In the genomic region with DNA sequence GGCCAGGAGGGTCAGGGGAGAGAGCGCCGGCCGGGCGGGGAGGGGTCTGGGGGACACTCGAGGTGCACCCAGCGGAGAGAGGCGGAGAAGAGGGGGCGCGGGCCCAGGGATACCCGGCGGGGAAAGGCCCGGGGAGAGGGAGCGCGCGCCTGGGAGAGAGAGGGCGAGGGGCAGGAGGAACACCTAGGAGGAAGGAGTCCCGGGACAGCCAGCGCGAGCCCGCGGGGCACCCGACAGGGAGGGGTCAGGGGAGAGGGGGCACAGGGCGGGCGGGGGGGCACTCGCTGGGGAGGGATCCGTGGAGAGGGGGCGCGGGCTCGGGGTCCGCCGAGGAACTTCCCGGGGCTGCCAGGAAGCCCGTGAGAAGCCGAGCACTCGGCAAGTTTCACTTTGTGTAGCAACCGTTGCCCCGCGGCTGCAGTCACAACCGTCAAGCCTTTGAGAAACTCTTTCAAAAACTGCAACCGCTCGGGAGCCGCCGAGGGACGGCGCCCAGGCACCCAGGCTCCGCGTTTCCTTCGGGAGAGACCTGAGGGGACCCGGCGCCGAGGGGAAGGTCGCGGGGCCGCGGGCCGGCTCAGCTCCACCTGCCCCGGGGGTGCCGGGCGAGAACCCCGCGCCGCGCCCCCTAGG, we compare ENCODE assay signal across 8 cellular contexts. TPM values are rescaled to one million over a fixed set of nuclear protein-coding genes. Genes with fewer than 3 reads are reported as not detected.
DNase-seq lines count a peak whose midpoint lies in the region; ATAC-seq, FAIRE-seq and TF ChIP-seq lines count a peak whose summit lies in the region.

No MANE protein-coding gene starts in this region.

- peaks cover 3% of the 10 kb centered on the region for H3K36me3 Mint-ChIP-seq in astrocyte (ENCODE audit: low read depth, unreplicated experiment)

- H3K79me2 ChIP-seq in astrocyte (ENCODE audit: insufficient read depth, low read length): peaks cover 43% of the 10 kb centered on the region

- H3K9me3 ChIP-seq in astrocyte (ENCODE audit: insufficient read depth, low read depth, low read length) (no peaks in the 10 kb centered on the region), skeletal muscle satellite cell (replicated peaks; ENCODE audit: low read length) (no peaks in the 10 kb centered on the region)

- H3K9ac ChIP-seq in astrocyte (ENCODE audit: low read length) (peak overlapping the region; percentile 94), skeletal muscle satellite cell (ENCODE audit: low read depth, low read length) (peak overlapping the region; percentile 83)

- peaks cover 42% of the 10 kb centered on the region for H4K20me1 ChIP-seq in astrocyte (ENCODE audit: insufficient read depth, low read length)

- H2AFZ ChIP-seq in astrocyte (ENCODE audit: low read depth, low read length): peak overlapping the region; percentile 57

- peak; percentile 33 for DNase-seq in DMS79 (lab: John Stamatoyannopoulos, UW)
- DNase-seq in T-helper 22 cell (ENCODE audit: low read depth): peak; percentile 56
- peak; percentile 52 for DNase-seq in astrocyte (ENCODE audit: low read depth)
- peak in 27 of 51 donors; percentile 13 to 61 (median 44) for DNase-seq in hypothalamus (lab: John Stamatoyannopoulos, UW)

- H3K4me1 ChIP-seq in astrocyte (ENCODE audit: insufficient read depth, low read length): peaks cover 27% of the 10 kb centered on the region
- peaks cover 32% of the 10 kb centered on the region for H3K4me1 ChIP-seq in skeletal muscle satellite cell (ENCODE audit: control insufficient read depth, insufficient read depth, low read length)

- H3K27ac ChIP-seq in astrocyte (ENCODE audit: low read depth, low read length): peak overlapping the region; percentile 79

- H3K4me3 Mint-ChIP-seq in astrocyte (ENCODE audit: unreplicated experiment): peak overlapping the region; percentile 79

- H3K27me3 ChIP-seq in astrocyte (ENCODE audit: insufficient read depth, low read length) (no peaks in the 10 kb centered on the region), skeletal muscle satellite cell (ENCODE audit: control insufficient read depth, insufficient read depth, low read length) (no peaks in the 10 kb centered on the region)

- H3K4me3 ChIP-seq in astrocyte (ENCODE audit: insufficient read depth, low read depth, low read length) (peak overlapping the region; percentile 79), skeletal muscle satellite cell (ENCODE audit: low read length) (peak overlapping the region; percentile 82)

- no peak for TF ChIP-seq RAD21 in Ishikawa (IDR thresholded peaks at IDR 0.05; ENCODE audit: low read depth)

- no peak overlapping the region for H3K27ac Mint-ChIP-seq in astrocyte (ENCODE audit: unreplicated experiment)

- no peaks in the 10 kb centered on the region for H3K36me3 ChIP-seq in astrocyte (ENCODE audit: insufficient read depth, low read length)
- H3K36me3 ChIP-seq in skeletal muscle satellite cell (ENCODE audit: insufficient read depth, low read length): peaks cover 6% of the 10 kb centered on the region

- H3K4me2 ChIP-seq in astrocyte (ENCODE audit: low read length) (peak overlapping the region; percentile 90), skeletal muscle satellite cell (ENCODE audit: low read length) (peak overlapping the region; percentile 85)

- FAIRE-seq in astrocyte (lab: Jason Lieb, UNC): no peak

- no peaks in the 10 kb centered on the region for H3K27me3 Mint-ChIP-seq in astrocyte (ENCODE audit: low read depth, unreplicated experiment)

- peak; percentile 24 for ATAC-seq in GM21576 (IDR thresholded peaks at IDR 0.05; ENCODE audit: unreplicated experiment)
- no peak for ATAC-seq in HG03469 (IDR thresholded peaks at IDR 0.05; ENCODE audit: unreplicated experiment)

- H3K4me1 Mint-ChIP-seq in astrocyte (ENCODE audit: low read depth, unreplicated experiment): peaks cover 33% of the 10 kb centered on the region

- H3K9me3 Mint-ChIP-seq in astrocyte (ENCODE audit: unreplicated experiment): no peaks in the 10 kb centered on the region

- TF ChIP-seq CTCF in astrocyte (IDR thresholded peaks at IDR 0.05; ENCODE audit: insufficient read depth, low read depth, low read length): no peak

- no peak for TF ChIP-seq EP300 in Ishikawa (IDR thresholded peaks at IDR 0.05; ENCODE audit: borderline replicate concordance)

TF ChIP-seq in Ishikawa, 13 proteins besides CTCF, POLR2A, EP300 and RAD21:
- peak; percentile 96; the same call in 1 of the 2 replicates for TF ChIP-seq ZBTB7A (IDR thresholded peaks at IDR 0.05; ENCODE audit: low read depth)
- TF ChIP-seq, protein P1, sequence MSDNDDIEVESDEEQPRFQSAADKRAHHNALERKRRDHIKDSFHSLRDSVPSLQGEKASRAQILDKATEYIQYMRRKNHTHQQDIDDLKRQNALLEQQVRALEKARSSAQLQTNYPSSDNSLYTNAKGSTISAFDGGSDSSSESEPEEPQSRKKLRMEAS (IDR thresholded peaks at IDR 0.05): no peak
- no peak for TF ChIP-seq YY1 (IDR thresholded peaks at IDR 0.05; ENCODE audit: low read depth)
- TF ChIP-seq, protein P2, sequence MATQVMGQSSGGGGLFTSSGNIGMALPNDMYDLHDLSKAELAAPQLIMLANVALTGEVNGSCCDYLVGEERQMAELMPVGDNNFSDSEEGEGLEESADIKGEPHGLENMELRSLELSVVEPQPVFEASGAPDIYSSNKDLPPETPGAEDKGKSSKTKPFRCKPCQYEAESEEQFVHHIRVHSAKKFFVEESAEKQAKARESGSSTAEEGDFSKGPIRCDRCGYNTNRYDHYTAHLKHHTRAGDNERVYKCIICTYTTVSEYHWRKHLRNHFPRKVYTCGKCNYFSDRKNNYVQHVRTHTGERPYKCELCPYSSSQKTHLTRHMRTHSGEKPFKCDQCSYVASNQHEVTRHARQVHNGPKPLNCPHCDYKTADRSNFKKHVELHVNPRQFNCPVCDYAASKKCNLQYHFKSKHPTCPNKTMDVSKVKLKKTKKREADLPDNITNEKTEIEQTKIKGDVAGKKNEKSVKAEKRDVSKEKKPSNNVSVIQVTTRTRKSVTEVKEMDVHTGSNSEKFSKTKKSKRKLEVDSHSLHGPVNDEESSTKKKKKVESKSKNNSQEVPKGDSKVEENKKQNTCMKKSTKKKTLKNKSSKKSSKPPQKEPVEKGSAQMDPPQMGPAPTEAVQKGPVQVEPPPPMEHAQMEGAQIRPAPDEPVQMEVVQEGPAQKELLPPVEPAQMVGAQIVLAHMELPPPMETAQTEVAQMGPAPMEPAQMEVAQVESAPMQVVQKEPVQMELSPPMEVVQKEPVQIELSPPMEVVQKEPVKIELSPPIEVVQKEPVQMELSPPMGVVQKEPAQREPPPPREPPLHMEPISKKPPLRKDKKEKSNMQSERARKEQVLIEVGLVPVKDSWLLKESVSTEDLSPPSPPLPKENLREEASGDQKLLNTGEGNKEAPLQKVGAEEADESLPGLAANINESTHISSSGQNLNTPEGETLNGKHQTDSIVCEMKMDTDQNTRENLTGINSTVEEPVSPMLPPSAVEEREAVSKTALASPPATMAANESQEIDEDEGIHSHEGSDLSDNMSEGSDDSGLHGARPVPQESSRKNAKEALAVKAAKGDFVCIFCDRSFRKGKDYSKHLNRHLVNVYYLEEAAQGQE (IDR thresholded peaks at IDR 0.05; ENCODE audit: low read depth): no peak
TF ChIP-seq in Ishikawa: peak in this region for 1.

RNA-seq across cellular contexts. Expression of a gene that starts 0.5 kb away (rescaled TPM):
- 171 and 254 TPM in 2 replicates for total RNA-seq in astrocyte
- 21.0 and 25.6 TPM in 2 replicates for total RNA-seq in skeletal muscle satellite cell (2012; rRNA removed)
